Comparison of ENCODE assay signal across 12 cellular contexts in the genomic region with DNA sequence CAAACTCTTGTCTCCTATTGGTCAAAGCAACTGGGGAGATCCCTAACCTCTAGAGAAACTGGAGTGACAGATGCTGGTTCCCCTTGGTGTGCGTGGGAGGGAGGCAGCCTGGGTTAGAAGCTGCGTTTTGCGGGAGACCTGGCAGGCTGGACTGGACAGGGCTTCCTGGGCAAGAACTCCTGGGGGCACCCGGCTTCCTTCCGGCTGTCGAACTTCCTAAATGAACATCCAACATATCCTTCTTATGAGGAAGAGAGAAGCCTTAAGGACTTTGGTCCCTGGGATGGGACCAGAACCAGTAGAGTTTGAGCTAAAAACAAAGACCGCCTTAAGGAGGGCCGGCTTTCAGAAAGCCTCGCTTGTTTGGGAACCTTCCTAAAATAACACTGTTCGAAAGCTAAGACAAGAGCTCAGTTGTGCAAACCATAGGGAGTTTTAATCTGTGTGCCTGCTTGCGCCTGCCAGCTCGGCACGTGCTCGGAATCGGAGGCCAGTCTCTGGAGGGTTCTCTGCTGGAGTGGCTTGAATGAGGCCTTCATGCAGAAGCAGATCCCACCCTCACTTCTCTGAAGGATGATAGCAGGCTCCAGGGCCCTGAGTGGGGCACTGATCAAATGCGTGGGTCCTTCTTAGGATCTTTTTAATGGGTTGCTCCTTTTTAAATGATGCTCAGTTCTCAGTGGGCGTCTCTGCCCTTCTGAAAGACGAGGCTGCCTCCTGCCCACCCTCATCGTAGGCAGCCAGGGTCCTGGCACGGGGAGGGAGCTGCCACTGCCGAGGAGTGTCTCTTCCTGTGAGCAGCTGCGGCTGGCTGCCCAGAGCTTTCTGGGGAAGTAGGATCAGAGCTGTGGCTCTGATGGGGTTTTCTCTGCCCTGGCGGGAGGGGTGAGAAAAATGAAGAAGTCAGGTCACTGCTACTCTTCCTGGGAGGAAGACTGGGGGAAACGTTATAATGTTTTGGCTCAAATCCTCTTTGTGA.
DNase-seq lines count a peak whose midpoint lies in the region; ATAC-seq and TF ChIP-seq lines count a peak whose summit lies in the region.
"Had no signal": no experiment of that assay in that cellular context is flagged by ENCODE, and none has a peak within 500 bp of the region (broad histone marks: within the 10 kb centered on the region; RNA-seq: fewer than 3 reads in every experiment).

No MANE protein-coding gene starts in this region.

- TF ChIP-seq CTCF in DND-41 (IDR thresholded peaks at IDR 0.05; ENCODE audit: borderline replicate concordance, extremely low read depth, low read length, poor library complexity, severe bottlenecking): no peak
- TF ChIP-seq CTCF in brain microvascular endothelial cell (IDR thresholded peaks at IDR 0.05; ENCODE audit: low read depth, low read length, missing control alignments): no peak

- H3K27ac ChIP-seq in DND-41 (ENCODE audit: low read length): peak overlapping the region; percentile 80
- H3K27ac ChIP-seq in brain microvascular endothelial cell: no peak overlapping the region

- H3K4me2 ChIP-seq in DND-41 (ENCODE audit: insufficient read depth, low read length): peak overlapping the region; percentile 28

- no peaks in the 10 kb centered on the region for H4K20me1 ChIP-seq in DND-41 (ENCODE audit: insufficient read depth, low read length)

- no peaks in the 10 kb centered on the region for H3K9me3 ChIP-seq in DND-41 (ENCODE audit: insufficient read depth, low read length, severe bottlenecking)

- ATAC-seq in DND-41 (ENCODE audit: insufficient read depth, low read depth): peak; percentile 58
- ATAC-seq in activated CD4-positive, CD25-positive, alpha-beta regulatory T cell treated with anti-CD3 and anti-CD28 coated beads, Interleukin-2, amount 50 U/mL, for 24 hours: no peak
- ATAC-seq in HG03460 (IDR thresholded peaks at IDR 0.05; ENCODE audit: unreplicated experiment): no peak

- H3K27me3 ChIP-seq in DND-41 (ENCODE audit: insufficient read depth, low read length, poor library complexity) (no peaks in the 10 kb centered on the region), brain microvascular endothelial cell (replicated peaks) (peaks cover 21% of the 10 kb centered on the region)

- peak overlapping the region; percentile 15; the same call in 1 of the 2 replicates for H3K9ac ChIP-seq in DND-41 (ENCODE audit: low read depth, low read length)

- no peak overlapping the region for H3K4me3 ChIP-seq in DND-41 (ENCODE audit: low read depth in 1 of 2, low read length in 2 of 2)
- H3K4me3 ChIP-seq in brain microvascular endothelial cell (ENCODE audit: low read depth, low read length): no peak overlapping the region
- H3K4me3 ChIP-seq: lung had no signal

- H2AFZ ChIP-seq in DND-41 (ENCODE audit: low read depth, low read length): peak overlapping the region; percentile 70; the same call in 1 of the 2 replicates

- in situ Hi-C loops in brain microvascular endothelial cell (cut with HindIII; ENCODE audit: low pct_ligation_motif_present, low sequenced_read_pairs): no loop called here

- H3K79me2 ChIP-seq in DND-41 (ENCODE audit: insufficient read depth, low read length): no peaks in the 10 kb centered on the region

- no peaks in the 10 kb centered on the region for H3K36me3 ChIP-seq in DND-41 (ENCODE audit: insufficient read depth, low read length)
- H3K36me3 ChIP-seq in brain microvascular endothelial cell (replicated peaks): no peaks in the 10 kb centered on the region

- intact Hi-C loops in posterior cingulate gyrus (cut with DNase I): no loop called here

- DNase-seq in DND-41 (peak; percentile 52), SKM-1 (lab: John Stamatoyannopoulos, UW; ENCODE audit: unreplicated experiment) (peak; percentile 24), fibroblast of the conjunctiva (ENCODE audit: low read depth) (peak; percentile 42), posterior cingulate gyrus (peak; percentile 51 to 93 (median 68)), NCI-H1694 treated with DMSO at 0.1 percent for 48 hours (lab: John Stamatoyannopoulos, UW) (no peak), brain microvascular endothelial cell (no peak)
- DNase-seq: EL; NCI-H510A; stimulated activated CD4-positive, alpha-beta T cell treated with anti-CD3 and anti-CD28 coated beads, Interleukin-4, amount 100 ng/mL, for 4 hours had no signal

- peaks cover 39% of the 10 kb centered on the region for H3K4me1 ChIP-seq in DND-41 (ENCODE audit: insufficient read depth, low read length)

Comparison
In these comparisons a context has a peak if more than half of its experiments do, and no peak if none do; other contexts are left out.
1. DNase-seq: peak in DND-41 (single experiment), SKM-1 (single experiment), fibroblast of the conjunctiva (single experiment) and posterior cingulate gyrus (10 of 10); none in NCI-H1694 treated with DMSO at 0.1 percent for 48 hours (single experiment) and brain microvascular endothelial cell (single experiment).